ENCODE assay signal across 9 cellular contexts in genomic region chr7:1742555-1743303, GRCh38.
DNase-seq lines count a peak whose midpoint lies in the region; ATAC-seq and TF ChIP-seq lines count a peak whose summit lies in the region.
"Had no signal": no experiment of that assay in that cellular context is flagged by ENCODE, and none has a peak within 500 bp of the region (broad histone marks: within the 10 kb centered on the region; RNA-seq: fewer than 3 reads in every experiment).

No MANE protein-coding gene starts in this region.

- CTCF ChIA-PET in mammary epithelial cell (lab: Charles Lee; ENCODE audit: low non-redundant PET): no interaction called here

- peak overlapping the region; percentile 57 for H3K4me3 Mint-ChIP-seq in activated naive CD8-positive, alpha-beta T cell

- no peaks in the 10 kb centered on the region for H3K27me3 Mint-ChIP-seq in activated naive CD8-positive, alpha-beta T cell

- H3K9me3 Mint-ChIP-seq in activated naive CD8-positive, alpha-beta T cell (ENCODE audit: low read depth): no peaks in the 10 kb centered on the region

- 18 to 19% methylated on average over 28 of the region's 28 CpGs for whole genome bisulfite sequencing in lung, 2 donors
- 62% methylated on average over 16 of the region's 28 CpGs for WGBS in mammary epithelial cell (ENCODE audit: low coverage, missing lambda C conversion rate)

- no peaks in the 10 kb centered on the region for H3K79me2 ChIP-seq in mammary epithelial cell (ENCODE audit: insufficient read depth, low read length)

- no peak overlapping the region for H2AFZ ChIP-seq in mammary epithelial cell (ENCODE audit: low read depth, low read length)

- H3K4me2 ChIP-seq in mammary epithelial cell (ENCODE audit: insufficient read depth, low read depth, low read length): no peak overlapping the region

- H3K4me1 ChIP-seq in lung (ENCODE audit: control insufficient read depth in 2 of 2, insufficient read depth in 2 of 2, low read length in 2 of 2) (peaks cover 0 to 9% of the 10 kb centered on the region in 2 donors), mammary epithelial cell (ENCODE audit: insufficient read depth, low read length) (no peaks in the 10 kb centered on the region), left lung (peaks cover 0 to 22% of the 10 kb centered on the region in 2 donors)
- H3K4me1 ChIP-seq: SJSA1 had no signal

- H3K4me1 Mint-ChIP-seq in activated naive CD8-positive, alpha-beta T cell (ENCODE audit: low read depth): peaks cover 21% of the 10 kb centered on the region

- H3K36me3 Mint-ChIP-seq in activated naive CD8-positive, alpha-beta T cell: no peaks in the 10 kb centered on the region

- H3K4me3 ChIP-seq in lung (no peak overlapping the region), mammary epithelial cell (replicated peaks in 1 of 3; ENCODE audit: insufficient read depth in 1 of 3, low read depth in 2 of 3, low read length in 3 of 3) (no peak overlapping the region), left lung (no peak overlapping the region)
- H3K4me3 ChIP-seq: SJSA1 had no signal

- H3K27ac ChIP-seq in lung (ENCODE audit: low read depth in 1 of 2, low read length in 1 of 2): no peak overlapping the region
- no peak overlapping the region for H3K27ac ChIP-seq in mammary epithelial cell (ENCODE audit: insufficient read depth, low read depth, low read length)
- no peak overlapping the region for H3K27ac ChIP-seq in left lung
- H3K27ac ChIP-seq: SJSA1 had no signal

- in situ Hi-C loops in mammary epithelial cell (cut with MboI; ENCODE audit: low sequenced_read_pairs in 2 of 2): no loop called here

- DNase-seq in DMS53 (lab: John Stamatoyannopoulos, UW) (peak; percentile 50), DMS53 treated with DMSO at 0.1 percent for 48 hours (lab: John Stamatoyannopoulos, UW; ENCODE audit: unreplicated experiment) (no peak), NCI-H2171 (lab: John Stamatoyannopoulos, UW) (peak; percentile 33), lung (ENCODE audit: low spot score) (peak; percentile 35), mammary epithelial cell (no peak), left lung (no peak)

- intact Hi-C loops in mammary epithelial cell (cut with micrococcal nuclease): no loop called here
- intact Hi-C loops in left lung (cut with DNase I): no loop called here

- no TSS peak for BruUV-seq in mammary epithelial cell (replicated peaks; lab: Mats Ljungman, UMichigan)

- TF ChIP-seq CTCF in lung (IDR thresholded peaks at IDR 0.05; ENCODE audit: control extremely low read depth, extremely low read depth): no peak
- no peak for TF ChIP-seq CTCF in mammary epithelial cell (conservative IDR thresholded peaks at IDR 0.05 in 1 of 2, IDR thresholded peaks at IDR 0.05 in 1 of 2; ENCODE audit: extremely low read depth in 1 of 2, insufficient read depth in 1 of 2, low read depth in 1 of 2, low read length in 2 of 2)
- no peak for TF ChIP-seq CTCF in left lung (IDR thresholded peaks at IDR 0.05)

- H3K27me3 ChIP-seq in lung (ENCODE audit: control insufficient read depth, insufficient read depth) (no peaks in the 10 kb centered on the region), mammary epithelial cell (ENCODE audit: insufficient read depth, low read length) (no peaks in the 10 kb centered on the region), left lung (peaks cover 0 to 40% of the 10 kb centered on the region in 2 donors)

- H3K9ac ChIP-seq in mammary epithelial cell (ENCODE audit: insufficient read depth, low read length): no peak overlapping the region

- H3K9me3 ChIP-seq in lung (ENCODE audit: control insufficient read depth in 2 of 2, insufficient read depth in 1 of 2, low read length in 1 of 2) (peaks cover 0 to 2% of the 10 kb centered on the region in 2 donors), mammary epithelial cell (replicated peaks; ENCODE audit: insufficient read depth, low read length) (peaks cover 7% of the 10 kb centered on the region), left lung (no peaks in the 10 kb centered on the region)
- H3K9me3 ChIP-seq: SJSA1 had no signal

- no peaks in the 10 kb centered on the region for H3K36me3 ChIP-seq in lung (ENCODE audit: control insufficient read depth in 2 of 2, insufficient read depth in 2 of 2, low read length in 2 of 2)
- H3K36me3 ChIP-seq in mammary epithelial cell (ENCODE audit: insufficient read depth, low read length): no peaks in the 10 kb centered on the region
- no peaks in the 10 kb centered on the region for H3K36me3 ChIP-seq in left lung
- H3K36me3 ChIP-seq: SJSA1 had no signal

- dilution Hi-C loops in mammary epithelial cell (cut with HindIII; ENCODE audit: low sequenced_read_pairs): no loop called here

- ATAC-seq in lung (ENCODE audit: insufficient read depth, low FRiP score) (no peak), HG03432 (IDR thresholded peaks at IDR 0.05; ENCODE audit: unreplicated experiment) (no peak), left lung (no peak)

- H3K27ac Mint-ChIP-seq in activated naive CD8-positive, alpha-beta T cell: no peak overlapping the region

- H4K20me1 ChIP-seq in mammary epithelial cell (ENCODE audit: insufficient read depth, low read length): no peaks in the 10 kb centered on the region

Comparison
In these comparisons a context has a peak if more than half of its experiments do, and no peak if none do; other contexts are left out.
1. DNase-seq: peak in DMS53 (single experiment), NCI-H2171 (single experiment) and lung (single experiment); none in DMS53 treated with DMSO at 0.1 percent for 48 hours (single experiment), mammary epithelial cell (single experiment) and left lung (0 of 2).